In the genomic region with DNA sequence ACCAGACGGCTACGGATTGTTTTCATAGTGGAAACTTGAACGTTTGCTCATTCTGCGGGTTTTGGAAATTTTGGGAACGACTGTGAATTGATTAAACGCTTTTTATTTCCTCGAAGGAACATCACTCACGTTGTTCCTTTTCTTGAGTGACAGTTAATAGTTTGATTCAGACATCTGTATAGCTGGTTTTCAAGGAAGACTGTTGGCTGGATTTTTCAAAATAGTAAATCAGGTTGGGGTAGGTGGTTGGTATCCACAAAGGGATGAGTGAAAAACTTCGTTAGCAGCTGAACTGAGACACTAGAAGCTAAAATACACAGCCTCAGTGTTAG, we compare ENCODE assay signal across 8 cellular contexts. TPM values are rescaled to one million over a fixed set of nuclear protein-coding genes. Genes with fewer than 3 reads are reported as not detected.
DNase-seq lines count a peak whose midpoint lies in the region; ATAC-seq, FAIRE-seq and TF ChIP-seq lines count a peak whose summit lies in the region.

No MANE protein-coding gene starts in this region.

- BruUV-seq in Calu3 (replicated peaks; lab: Mats Ljungman, UMichigan) = no TSS peak

- H3K4me3 ChIP-seq in Peyer's patch (peak overlapping the region; percentile 72 to 92 (median 79)), epithelial cell of proximal tubule (ENCODE audit: low read depth, low read length) (peak overlapping the region; percentile 70), pancreas (peak overlapping the region; percentile 57 to 85 (median 78))

- H3K27me3 Mint-ChIP-seq in Calu3 (ENCODE audit: unreplicated experiment) = no peaks in the 10 kb centered on the region

- H3K4me1 ChIP-seq in Peyer's patch (peaks cover 4 to 34% (median 12%) of the 10 kb centered on the region in 4 donors), pancreas (peaks cover 0 to 20% (median 5%) of the 10 kb centered on the region in 3 donors)

- no peak overlapping the region for H3K27ac Mint-ChIP-seq in Calu3 (ENCODE audit: unreplicated experiment)

- no peak for FAIRE-seq in pancreas (lab: Jason Lieb, UNC)

- peak overlapping the region; percentile 85 to 89 (median 88) for H3K27ac ChIP-seq in Peyer's patch
- peak overlapping the region in 2 of 4 donors; percentile 79 to 87 for H3K27ac ChIP-seq in pancreas

- peaks cover 26% of the 10 kb centered on the region for H3K36me3 Mint-ChIP-seq in Calu3 (ENCODE audit: insufficient read depth, unreplicated experiment)

- intact Hi-C loops in Calu3 (cut with micrococcal nuclease; ENCODE audit: unreplicated experiment) (no loop called here), pancreas (cut with DNase I) (no loop called here)

- peaks cover 12% of the 10 kb centered on the region for H3K4me1 Mint-ChIP-seq in Calu3 (ENCODE audit: low read depth, unreplicated experiment)

- CTCF ChIA-PET in Calu3 (lab: Charles Lee) = no interaction called here

- no peak for TF ChIP-seq POLR2A in Peyer's patch (IDR thresholded peaks at IDR 0.05)

- H3K4me3 Mint-ChIP-seq in Calu3 (ENCODE audit: low read depth, unreplicated experiment) = peak overlapping the region; percentile 77

- no peaks in the 10 kb centered on the region for H3K27me3 ChIP-seq in Peyer's patch
- H3K27me3 ChIP-seq in pancreas = no peaks in the 10 kb centered on the region

- no peaks in the 10 kb centered on the region for H3K9me3 ChIP-seq in Peyer's patch
- H3K9me3 ChIP-seq in pancreas = no peaks in the 10 kb centered on the region

- 2% methylated on average over 9 of the region's 9 CpGs for WGBS in pancreas, 2 donors

- in situ Hi-C loops in GM13977 (cut with MboI; ENCODE audit: low pct_unique_long_range_greater_than_20kb, low sequenced_read_pairs, unreplicated experiment) = no loop called here

- no peak for ATAC-seq in pancreas
- no peak for ATAC-seq in GM21528 (IDR thresholded peaks at IDR 0.05; ENCODE audit: low FRiP score, unreplicated experiment)
- no peak for ATAC-seq in GM18907 (IDR thresholded peaks at IDR 0.05; ENCODE audit: unreplicated experiment)

- DNase-seq in Calu3 (no peak), Peyer's patch (no peak), epithelial cell of proximal tubule (ENCODE audit: low read depth) (no peak), pancreas (no peak), NCI-H2081 treated with DMSO at 0.1 percent for 48 hours (lab: John Stamatoyannopoulos, UW) (no peak), GM13977 (ENCODE audit: low spot score) (no peak)

- TF ChIP-seq CTCF in Calu3 (IDR thresholded peaks at IDR 0.05; ENCODE audit: unreplicated experiment) (no peak), Peyer's patch (IDR thresholded peaks at IDR 0.05) (no peak), epithelial cell of proximal tubule (conservative IDR thresholded peaks at IDR 0.05; ENCODE audit: low read depth, low read length) (no peak), pancreas (IDR thresholded peaks at IDR 0.05) (no peak), GM13977 (IDR thresholded peaks at IDR 0.05; ENCODE audit: extremely low read depth, insufficient read depth, missing control alignments) (no peak)

- no peaks in the 10 kb centered on the region for H3K9me3 Mint-ChIP-seq in Calu3 (ENCODE audit: low read depth, unreplicated experiment)

- H3K36me3 ChIP-seq in Peyer's patch = no peaks in the 10 kb centered on the region
- H3K36me3 ChIP-seq in pancreas = no peaks in the 10 kb centered on the region

RNA-seq across cellular contexts. Expression of a gene that starts 1.1 kb away (rescaled TPM):
- total RNA-seq in Calu3 (2022) (19.4 and 22.6 TPM in 2 replicates), Peyer's patch (10 to 100 TPM; 11.6 to 14.4 (median 13.5) TPM), epithelial cell of proximal tubule (29.0 and 42.8 TPM in 2 replicates), pancreas (10 to 100 TPM in 5 of 6 donors, 1 to 10 TPM in 1; 10.0 to 43.6 (median 15.3) TPM)
- polyA plus RNA-seq in pancreas = 1 to 10 TPM; 3.5 to 5.5 TPM
